ENCODE assay signal across 30 cellular contexts in genomic region chr1:115491303-115492018, GRCh38.
"Had no signal": no experiment of that assay in that cellular context is flagged by ENCODE, and none has a peak within 500 bp of the region (broad histone marks: within the 10 kb centered on the region; RNA-seq: fewer than 3 reads in every experiment).

No MANE protein-coding gene starts in this region.

- H3K4me3 ChIP-seq: ascending aorta, body of pancreas, MG63, Peyer's patch, SJSA1 had no signal

- DNase-seq: activated CD4-positive, alpha-beta T cell treated with anti-CD3 and anti-CD28 coated beads for 4 hours; activated CD4-positive, alpha-beta T cell treated with anti-CD3 and anti-CD28 coated beads, Interleukin-2, amount 50 U/mL, for 4 hours; activated CD8-positive, alpha-beta T cell treated with anti-CD3 and anti-CD28 coated beads, Interleukin-2, amount 10 ng/mL, durations not matched to agents 7 days and 5 days; activated effector memory CD4-positive, alpha-beta T cell treated with anti-CD3 and anti-CD28 coated beads, Interleukin-2, amount 50 U/mL, for 16 hours; activated naive CD4-positive, alpha-beta T cell treated with Interleukin-2 at 50 U/mL for 16 hours; activated naive CD8-positive, alpha-beta T cell treated with anti-CD3 and anti-CD28 coated beads, Interleukin-2, amount 50 U/mL, for 24 hours; activated T-cell treated with anti-CD3 and anti-CD28 coated beads, Interleukin-2, amount 50 U/mL, for 4 hours; amniotic stem cell; body of pancreas; MG63; MV-4-11; NCI-H1092 treated with DMSO at 0.1 percent for 48 hours; NCI-H1417 treated with DMSO at 0.1 percent for 48 hours; NCI-H1694; NCI-H2029; NCI-H2107; NCI-H2171 treated with DMSO at 0.1 percent for 48 hours; NCI-H345; NCI-H510A treated with DMSO at 0.1 percent for 48 hours; NCI-H69; NK-92 treated with Interleukin-12 subunit alpha and Interleukin-12 subunit beta, amount 100 ng/mL, for 24 hours; Peyer's patch; SHP77 had no signal

- H3K27me3 Mint-ChIP-seq: activated naive CD8-positive, alpha-beta T cell treated with anti-CD3 and anti-CD28 coated beads, Interleukin-2, amount 50 U/mL, for 24 hours had no signal

- FAIRE-seq: bronchial epithelial cell had no signal

- ATAC-seq: activated CD4-positive, CD25-positive, alpha-beta regulatory T cell treated with anti-CD3 and anti-CD28 coated beads, Interleukin-2, amount 50 U/mL, for 24 hours; activated CD8-positive, alpha-beta T cell treated with anti-CD3 and anti-CD28 coated beads, Interleukin-2, amount 10 ng/mL, durations not matched to agents 7 days and 5 days; activated naive CD4-positive, alpha-beta T cell treated with anti-CD3 and anti-CD28 coated beads, Interleukin-2, amount 50 U/mL, for 72 hours; activated naive CD8-positive, alpha-beta T cell treated with anti-CD3 and anti-CD28 coated beads, Interleukin-2, amount 50 U/mL, for 24 hours; activated T-cell treated with anti-CD3 and anti-CD28 coated beads, Interleukin-2, amount 50 U/mL, for 4 hours; body of pancreas had no signal

- H3K4me1 Mint-ChIP-seq: activated naive CD8-positive, alpha-beta T cell treated with anti-CD3 and anti-CD28 coated beads, Interleukin-2, amount 50 U/mL, for 24 hours had no signal

- H3K4me3 Mint-ChIP-seq: activated CD8-positive, alpha-beta T cell treated with anti-CD3 and anti-CD28 coated beads, Interleukin-2, amount 10 ng/mL, durations not matched to agents 7 days and 5 days; activated naive CD8-positive, alpha-beta T cell treated with anti-CD3 and anti-CD28 coated beads, Interleukin-2, amount 50 U/mL, for 24 hours; activated T-cell treated with anti-CD3 and anti-CD28 coated beads, Interleukin-2, amount 50 U/mL, for 4 hours; T-helper 1 cell treated with Interleukin-12 subunit alpha and Interleukin-12 subunit beta and Interleukin-4 antibody, amounts not matched to agents 30 μg/mL and 1 μg/mL, for 36 hours had no signal

- H3K27ac Mint-ChIP-seq: activated CD8-positive, alpha-beta T cell treated with anti-CD3 and anti-CD28 coated beads, Interleukin-2, amount 10 ng/mL, durations not matched to agents 7 days and 5 days; activated naive CD4-positive, alpha-beta T cell treated with anti-CD3 and anti-CD28 coated beads, Interleukin-2, amount 50 U/mL, for 72 hours; activated naive CD8-positive, alpha-beta T cell treated with anti-CD3 and anti-CD28 coated beads, Interleukin-2, amount 50 U/mL, for 24 hours; T-helper 1 cell treated with Interleukin-12 subunit alpha and Interleukin-12 subunit beta and Interleukin-4 antibody, amounts not matched to agents 30 μg/mL and 1 μg/mL, for 36 hours had no signal

- H3K9me3 Mint-ChIP-seq: activated naive CD4-positive, alpha-beta T cell treated with anti-CD3 and anti-CD28 coated beads, Interleukin-2, amount 50 U/mL, for 72 hours; activated naive CD8-positive, alpha-beta T cell treated with anti-CD3 and anti-CD28 coated beads, Interleukin-2, amount 50 U/mL, for 24 hours; T-helper 1 cell treated with Interleukin-12 subunit alpha and Interleukin-12 subunit beta and Interleukin-4 antibody, amounts not matched to agents 30 μg/mL and 1 μg/mL, for 36 hours had no signal

- H3K27ac ChIP-seq: ascending aorta, body of pancreas, KMS-11, Peyer's patch, SJSA1 had no signal

- H3K36me3 Mint-ChIP-seq: activated naive CD4-positive, alpha-beta T cell treated with anti-CD3 and anti-CD28 coated beads, Interleukin-2, amount 50 U/mL, for 72 hours had no signal

- H3K36me3 ChIP-seq: ascending aorta, MG63, Peyer's patch, SJSA1 had no signal

- H3K9me3 ChIP-seq: ascending aorta, body of pancreas, MG63, Peyer's patch, SJSA1 had no signal

- H3K4me1 ChIP-seq: ascending aorta, body of pancreas, Peyer's patch had no signal

- H3K27me3 ChIP-seq: ascending aorta, body of pancreas, MG63, Peyer's patch, SJSA1 had no signal
